ENCODE assay signal across 1 cellular context in the genomic region with DNA sequence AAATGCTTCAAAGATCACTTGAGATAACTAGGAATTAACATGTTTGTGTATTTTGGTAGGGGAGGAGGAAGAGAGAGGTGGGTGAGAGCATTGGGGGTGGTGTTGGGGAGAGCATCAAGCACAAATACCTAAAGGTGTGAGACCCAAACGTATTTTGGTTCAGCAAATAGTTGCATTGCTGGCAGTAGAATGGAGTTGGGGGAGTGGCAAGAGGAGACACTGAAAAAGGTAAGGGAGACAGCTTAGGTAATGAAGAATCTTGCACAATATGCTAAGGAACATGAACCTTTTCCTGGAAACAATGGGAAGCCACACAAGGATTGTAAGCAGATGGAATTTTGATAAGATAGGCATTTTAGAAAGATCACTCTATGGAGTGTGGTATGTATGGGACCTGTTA.
TF ChIP-seq lines count a peak whose summit lies in the region.

No MANE protein-coding gene starts in this region.

TF ChIP-seq in HepG2, 621 proteins besides CTCF, POLR2A, EP300 and RAD21:
- TF ChIP-seq, protein P1, sequence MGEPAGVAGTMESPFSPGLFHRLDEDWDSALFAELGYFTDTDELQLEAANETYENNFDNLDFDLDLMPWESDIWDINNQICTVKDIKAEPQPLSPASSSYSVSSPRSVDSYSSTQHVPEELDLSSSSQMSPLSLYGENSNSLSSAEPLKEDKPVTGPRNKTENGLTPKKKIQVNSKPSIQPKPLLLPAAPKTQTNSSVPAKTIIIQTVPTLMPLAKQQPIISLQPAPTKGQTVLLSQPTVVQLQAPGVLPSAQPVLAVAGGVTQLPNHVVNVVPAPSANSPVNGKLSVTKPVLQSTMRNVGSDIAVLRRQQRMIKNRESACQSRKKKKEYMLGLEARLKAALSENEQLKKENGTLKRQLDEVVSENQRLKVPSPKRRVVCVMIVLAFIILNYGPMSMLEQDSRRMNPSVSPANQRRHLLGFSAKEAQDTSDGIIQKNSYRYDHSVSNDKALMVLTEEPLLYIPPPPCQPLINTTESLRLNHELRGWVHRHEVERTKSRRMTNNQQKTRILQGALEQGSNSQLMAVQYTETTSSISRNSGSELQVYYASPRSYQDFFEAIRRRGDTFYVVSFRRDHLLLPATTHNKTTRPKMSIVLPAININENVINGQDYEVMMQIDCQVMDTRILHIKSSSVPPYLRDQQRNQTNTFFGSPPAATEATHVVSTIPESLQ (CRISPR knock-in tag; conservative IDR thresholded peaks at IDR 0.05): no peak
- no peak for TF ChIP-seq TBP (CRISPR knock-in tag; IDR thresholded peaks at IDR 0.05)
- TF ChIP-seq, protein P2, sequence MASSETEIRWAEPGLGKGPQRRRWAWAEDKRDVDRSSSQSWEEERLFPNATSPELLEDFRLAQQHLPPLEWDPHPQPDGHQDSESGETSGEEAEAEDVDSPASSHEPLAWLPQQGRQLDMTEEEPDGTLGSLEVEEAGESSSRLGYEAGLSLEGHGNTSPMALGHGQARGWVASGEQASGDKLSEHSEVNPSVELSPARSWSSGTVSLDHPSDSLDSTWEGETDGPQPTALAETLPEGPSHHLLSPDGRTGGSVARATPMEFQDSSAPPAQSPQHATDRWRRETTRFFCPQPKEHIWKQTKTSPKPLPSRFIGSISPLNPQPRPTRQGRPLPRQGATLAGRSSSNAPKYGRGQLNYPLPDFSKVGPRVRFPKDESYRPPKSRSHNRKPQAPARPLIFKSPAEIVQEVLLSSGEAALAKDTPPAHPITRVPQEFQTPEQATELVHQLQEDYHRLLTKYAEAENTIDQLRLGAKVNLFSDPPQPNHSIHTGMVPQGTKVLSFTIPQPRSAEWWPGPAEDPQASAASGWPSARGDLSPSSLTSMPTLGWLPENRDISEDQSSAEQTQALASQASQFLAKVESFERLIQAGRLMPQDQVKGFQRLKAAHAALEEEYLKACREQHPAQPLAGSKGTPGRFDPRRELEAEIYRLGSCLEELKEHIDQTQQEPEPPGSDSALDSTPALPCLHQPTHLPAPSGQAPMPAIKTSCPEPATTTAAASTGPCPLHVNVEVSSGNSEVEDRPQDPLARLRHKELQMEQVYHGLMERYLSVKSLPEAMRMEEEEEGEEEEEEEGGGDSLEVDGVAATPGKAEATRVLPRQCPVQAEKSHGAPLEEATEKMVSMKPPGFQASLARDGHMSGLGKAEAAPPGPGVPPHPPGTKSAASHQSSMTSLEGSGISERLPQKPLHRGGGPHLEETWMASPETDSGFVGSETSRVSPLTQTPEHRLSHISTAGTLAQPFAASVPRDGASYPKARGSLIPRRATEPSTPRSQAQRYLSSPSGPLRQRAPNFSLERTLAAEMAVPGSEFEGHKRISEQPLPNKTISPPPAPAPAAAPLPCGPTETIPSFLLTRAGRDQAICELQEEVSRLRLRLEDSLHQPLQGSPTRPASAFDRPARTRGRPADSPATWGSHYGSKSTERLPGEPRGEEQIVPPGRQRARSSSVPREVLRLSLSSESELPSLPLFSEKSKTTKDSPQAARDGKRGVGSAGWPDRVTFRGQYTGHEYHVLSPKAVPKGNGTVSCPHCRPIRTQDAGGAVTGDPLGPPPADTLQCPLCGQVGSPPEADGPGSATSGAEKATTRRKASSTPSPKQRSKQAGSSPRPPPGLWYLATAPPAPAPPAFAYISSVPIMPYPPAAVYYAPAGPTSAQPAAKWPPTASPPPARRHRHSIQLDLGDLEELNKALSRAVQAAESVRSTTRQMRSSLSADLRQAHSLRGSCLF (CRISPR knock-in tag; IDR thresholded peaks at IDR 0.05; ENCODE audit: borderline replicate concordance): no peak
- TF ChIP-seq, protein P3, sequence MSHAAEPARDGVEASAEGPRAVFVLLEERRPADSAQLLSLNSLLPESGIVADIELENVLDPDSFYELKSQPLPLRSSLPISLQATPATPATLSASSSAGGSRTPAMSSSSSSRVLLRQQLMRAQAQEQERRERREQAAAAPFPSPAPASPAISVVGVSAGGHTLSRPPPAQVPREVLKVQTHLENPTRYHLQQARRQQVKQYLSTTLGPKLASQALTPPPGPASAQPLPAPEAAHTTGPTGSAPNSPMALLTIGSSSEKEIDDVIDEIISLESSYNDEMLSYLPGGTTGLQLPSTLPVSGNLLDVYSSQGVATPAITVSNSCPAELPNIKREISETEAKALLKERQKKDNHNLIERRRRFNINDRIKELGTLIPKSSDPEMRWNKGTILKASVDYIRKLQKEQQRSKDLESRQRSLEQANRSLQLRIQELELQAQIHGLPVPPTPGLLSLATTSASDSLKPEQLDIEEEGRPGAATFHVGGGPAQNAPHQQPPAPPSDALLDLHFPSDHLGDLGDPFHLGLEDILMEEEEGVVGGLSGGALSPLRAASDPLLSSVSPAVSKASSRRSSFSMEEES (CRISPR knock-in tag; IDR thresholded peaks at IDR 0.05): no peak
- no peak for TF ChIP-seq ZNF619 (CRISPR knock-in tag; IDR thresholded peaks at IDR 0.05)
- no peak for TF ChIP-seq SOX13 (IDR thresholded peaks at IDR 0.05)
- TF ChIP-seq SOX13 (CRISPR knock-in tag; conservative IDR thresholded peaks at IDR 0.05 in 1 of 2, IDR thresholded peaks at IDR 0.05 in 1 of 2): 0 out of 4 replicates have a peak, but pooled peaks of 1 of the 2 experiments have one; percentile 34
- TF ChIP-seq KLF9 (CRISPR knock-in tag; IDR thresholded peaks at IDR 0.05; ENCODE audit: low read depth): no peak
- no peak for TF ChIP-seq ARHGAP35 (CRISPR knock-in tag; IDR thresholded peaks at IDR 0.05; ENCODE audit: borderline replicate concordance)
- TF ChIP-seq CC2D1A (CRISPR knock-in tag; IDR thresholded peaks at IDR 0.05): no peak
- TF ChIP-seq REXO4 (CRISPR knock-in tag; IDR thresholded peaks at IDR 0.05; ENCODE audit: borderline replicate concordance): no peak
- TF ChIP-seq, protein P4, sequence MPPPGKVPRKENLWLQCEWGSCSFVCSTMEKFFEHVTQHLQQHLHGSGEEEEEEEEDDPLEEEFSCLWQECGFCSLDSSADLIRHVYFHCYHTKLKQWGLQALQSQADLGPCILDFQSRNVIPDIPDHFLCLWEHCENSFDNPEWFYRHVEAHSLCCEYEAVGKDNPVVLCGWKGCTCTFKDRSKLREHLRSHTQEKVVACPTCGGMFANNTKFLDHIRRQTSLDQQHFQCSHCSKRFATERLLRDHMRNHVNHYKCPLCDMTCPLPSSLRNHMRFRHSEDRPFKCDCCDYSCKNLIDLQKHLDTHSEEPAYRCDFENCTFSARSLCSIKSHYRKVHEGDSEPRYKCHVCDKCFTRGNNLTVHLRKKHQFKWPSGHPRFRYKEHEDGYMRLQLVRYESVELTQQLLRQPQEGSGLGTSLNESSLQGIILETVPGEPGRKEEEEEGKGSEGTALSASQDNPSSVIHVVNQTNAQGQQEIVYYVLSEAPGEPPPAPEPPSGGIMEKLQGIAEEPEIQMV (CRISPR knock-in tag; IDR thresholded peaks at IDR 0.05; ENCODE audit: low read depth): no peak
- TF ChIP-seq CEBPB (IDR thresholded peaks at IDR 0.05; ENCODE audit: borderline replicate concordance, low read depth, low read length): 0 out of 2 replicates have a peak, but pooled peaks have one; percentile 33
- TF ChIP-seq ZNF263 (CRISPR knock-in tag; IDR thresholded peaks at IDR 0.05): no peak
- TF ChIP-seq SNRNP70 (IDR thresholded peaks at IDR 0.05; ENCODE audit: low read depth, low read length): no peak
- TF ChIP-seq, protein P5, sequence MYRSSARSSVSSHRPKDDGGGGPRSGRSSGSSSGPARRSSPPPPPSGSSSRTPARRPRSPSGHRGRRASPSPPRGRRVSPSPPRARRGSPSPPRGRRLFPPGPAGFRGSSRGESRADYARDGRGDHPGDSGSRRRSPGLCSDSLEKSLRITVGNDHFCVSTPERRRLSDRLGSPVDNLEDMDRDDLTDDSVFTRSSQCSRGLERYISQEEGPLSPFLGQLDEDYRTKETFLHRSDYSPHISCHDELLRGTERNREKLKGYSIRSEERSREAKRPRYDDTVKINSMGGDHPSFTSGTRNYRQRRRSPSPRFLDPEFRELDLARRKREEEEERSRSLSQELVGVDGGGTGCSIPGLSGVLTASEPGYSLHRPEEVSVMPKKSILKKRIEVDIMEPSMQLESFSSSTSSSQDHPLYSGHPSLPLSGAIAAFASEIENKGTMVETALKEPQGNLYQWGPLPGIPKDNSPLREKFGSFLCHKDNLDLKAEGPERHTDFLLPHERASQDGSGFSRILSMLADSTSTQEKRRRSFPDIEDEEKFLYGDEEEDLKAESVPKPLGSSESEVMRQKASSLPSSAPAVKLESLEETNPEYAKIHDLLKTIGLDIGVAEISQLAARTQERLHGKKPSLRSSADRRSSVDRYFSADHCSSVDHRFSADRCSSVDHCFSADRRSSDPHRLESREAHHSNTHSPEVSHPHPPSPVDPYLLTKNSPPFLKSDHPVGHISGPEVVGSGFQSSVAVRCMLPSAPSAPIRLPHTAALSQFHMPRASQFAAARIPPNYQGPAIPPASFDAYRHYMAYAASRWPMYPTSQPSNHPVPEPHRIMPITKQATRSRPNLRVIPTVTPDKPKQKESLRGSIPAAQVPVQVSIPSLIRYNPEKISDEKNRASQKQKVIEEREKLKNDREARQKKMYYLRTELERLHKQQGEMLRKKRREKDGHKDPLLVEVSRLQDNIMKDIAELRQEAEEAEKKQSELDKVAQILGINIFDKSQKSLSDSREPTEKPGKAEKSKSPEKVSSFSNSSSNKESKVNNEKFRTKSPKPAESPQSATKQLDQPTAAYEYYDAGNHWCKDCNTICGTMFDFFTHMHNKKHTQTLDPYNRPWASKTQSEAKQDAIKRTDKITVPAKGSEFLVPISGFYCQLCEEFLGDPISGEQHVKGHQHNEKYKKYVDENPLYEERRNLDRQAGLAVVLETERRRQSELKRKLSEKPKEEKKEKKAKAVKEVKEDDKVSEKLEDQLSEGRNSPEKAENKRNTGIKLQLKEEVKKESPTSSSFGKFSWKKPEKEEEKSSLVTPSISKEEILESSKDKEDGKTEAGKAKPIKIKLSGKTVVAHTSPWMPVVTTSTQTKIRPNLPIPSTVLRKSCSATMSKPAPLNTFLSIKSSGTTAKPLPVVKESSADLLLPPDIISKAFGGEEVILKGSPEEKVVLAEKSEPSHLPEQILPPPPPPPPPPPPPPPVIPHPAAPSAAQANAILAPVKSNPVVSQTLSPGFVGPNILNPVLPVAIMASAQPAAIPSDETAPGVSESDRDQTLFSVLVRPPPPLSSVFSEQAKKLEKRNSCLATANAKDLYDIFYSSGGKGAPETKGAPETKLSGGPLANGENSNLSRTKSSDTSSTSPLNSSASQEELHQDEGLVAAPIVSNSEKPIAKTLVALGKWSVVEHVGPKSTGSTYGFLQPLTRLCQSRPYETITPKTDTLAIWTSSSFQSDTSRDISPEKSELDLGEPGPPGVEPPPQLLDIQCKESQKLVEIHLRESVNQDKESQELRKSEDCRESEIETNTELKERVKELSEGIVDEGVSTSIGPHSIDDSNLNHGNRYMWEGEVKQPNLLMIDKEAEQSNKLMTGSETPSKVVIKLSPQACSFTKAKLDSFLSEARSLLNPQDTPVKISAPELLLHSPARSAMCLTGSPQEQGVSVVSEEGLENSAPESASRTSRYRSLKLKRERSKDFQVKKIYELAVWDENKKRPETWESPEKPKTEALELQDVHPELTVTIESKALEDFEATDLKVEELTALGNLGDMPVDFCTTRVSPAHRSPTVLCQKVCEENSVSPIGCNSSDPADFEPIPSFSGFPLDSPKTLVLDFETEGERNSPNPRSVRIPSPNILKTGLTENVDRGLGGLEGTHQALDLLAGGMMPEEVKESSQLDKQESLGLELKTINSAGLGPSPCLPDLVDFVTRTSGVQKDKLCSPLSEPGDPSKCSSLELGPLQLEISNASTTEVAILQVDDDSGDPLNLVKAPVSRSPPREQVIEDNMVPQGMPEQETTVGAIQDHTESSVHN (CRISPR knock-in tag; IDR thresholded peaks at IDR 0.05): no peak
- TF ChIP-seq, protein P6, sequence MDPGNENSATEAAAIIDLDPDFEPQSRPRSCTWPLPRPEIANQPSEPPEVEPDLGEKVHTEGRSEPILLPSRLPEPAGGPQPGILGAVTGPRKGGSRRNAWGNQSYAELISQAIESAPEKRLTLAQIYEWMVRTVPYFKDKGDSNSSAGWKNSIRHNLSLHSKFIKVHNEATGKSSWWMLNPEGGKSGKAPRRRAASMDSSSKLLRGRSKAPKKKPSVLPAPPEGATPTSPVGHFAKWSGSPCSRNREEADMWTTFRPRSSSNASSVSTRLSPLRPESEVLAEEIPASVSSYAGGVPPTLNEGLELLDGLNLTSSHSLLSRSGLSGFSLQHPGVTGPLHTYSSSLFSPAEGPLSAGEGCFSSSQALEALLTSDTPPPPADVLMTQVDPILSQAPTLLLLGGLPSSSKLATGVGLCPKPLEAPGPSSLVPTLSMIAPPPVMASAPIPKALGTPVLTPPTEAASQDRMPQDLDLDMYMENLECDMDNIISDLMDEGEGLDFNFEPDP (CRISPR knock-in tag; conservative IDR thresholded peaks at IDR 0.05): 0 out of 2 replicates have a peak, but pooled peaks have one; percentile 51
- TF ChIP-seq, protein P7, sequence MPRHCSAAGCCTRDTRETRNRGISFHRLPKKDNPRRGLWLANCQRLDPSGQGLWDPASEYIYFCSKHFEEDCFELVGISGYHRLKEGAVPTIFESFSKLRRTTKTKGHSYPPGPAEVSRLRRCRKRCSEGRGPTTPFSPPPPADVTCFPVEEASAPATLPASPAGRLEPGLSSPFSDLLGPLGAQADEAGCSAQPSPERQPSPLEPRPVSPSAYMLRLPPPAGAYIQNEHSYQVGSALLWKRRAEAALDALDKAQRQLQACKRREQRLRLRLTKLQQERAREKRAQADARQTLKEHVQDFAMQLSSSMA (CRISPR knock-in tag; IDR thresholded peaks at IDR 0.05): no peak
- TF ChIP-seq HNF4G (IDR thresholded peaks at IDR 0.05; ENCODE audit: borderline replicate concordance, low read depth, low read length): no peak
- no peak for TF ChIP-seq HNF4G (CRISPR knock-in tag; IDR thresholded peaks at IDR 0.05; ENCODE audit: borderline replicate concordance, low read depth)
- no peak for TF ChIP-seq JARID2 (CRISPR knock-in tag; IDR thresholded peaks at IDR 0.05; ENCODE audit: insufficient replicate concordance)
- no peak for TF ChIP-seq ZNF749 (CRISPR knock-in tag; IDR thresholded peaks at IDR 0.05; ENCODE audit: borderline replicate concordance)
- TF ChIP-seq ZNF460 (CRISPR knock-in tag; IDR thresholded peaks at IDR 0.05; ENCODE audit: borderline replicate concordance): no peak
